ENCODE assay signal across 1 cellular context in genomic region chr2:27737676-27738348, GRCh38.
A peak's percentile ranks its signal among the peaks of the same experiment; 100 is the strongest.
TF ChIP-seq lines count a peak whose summit lies in the region.

No MANE protein-coding gene starts in this region.

TF ChIP-seq in HepG2, 621 proteins besides CTCF, POLR2A, EP300 and RAD21 (continued from another document and continues in another):
- no peak for TF ChIP-seq DZIP1 (CRISPR knock-in tag; IDR thresholded peaks at IDR 0.05)
- TF ChIP-seq BHLHE40 (IDR thresholded peaks at IDR 0.05; ENCODE audit: low read length), result no peak
- no peak for TF ChIP-seq ZNF878 (CRISPR knock-in tag; IDR thresholded peaks at IDR 0.05)
- no peak; the same call in 1 of the 2 replicates for TF ChIP-seq POGK (CRISPR knock-in tag; conservative IDR thresholded peaks at IDR 0.05)
- peak; percentile 26; the same call in 1 of the 2 replicates for TF ChIP-seq THRA (CRISPR knock-in tag; IDR thresholded peaks at IDR 0.05; ENCODE audit: borderline replicate concordance)
- no peak for TF ChIP-seq MIER2 (CRISPR knock-in tag; IDR thresholded peaks at IDR 0.05)
- TF ChIP-seq ZNF296 (CRISPR knock-in tag; conservative IDR thresholded peaks at IDR 0.05), result peak; percentile 21; the same call in 1 of the 2 replicates
- no peak for TF ChIP-seq MEIS1 (CRISPR knock-in tag; IDR thresholded peaks at IDR 0.05; ENCODE audit: borderline replicate concordance)
- no peak for TF ChIP-seq BCLAF1 (IDR thresholded peaks at IDR 0.05)
- no peak for TF ChIP-seq SP1 (IDR thresholded peaks at IDR 0.05)
- TF ChIP-seq SP1 (CRISPR knock-in tag; IDR thresholded peaks at IDR 0.05), result no peak; the same call in 1 of the 2 replicates
- no peak for TF ChIP-seq IRF9 (CRISPR knock-in tag; IDR thresholded peaks at IDR 0.05; ENCODE audit: borderline replicate concordance)
- no peak for TF ChIP-seq MAZ (IDR thresholded peaks at IDR 0.05; ENCODE audit: borderline replicate concordance, low read depth, low read length)
- TF ChIP-seq MAZ (CRISPR knock-in tag; IDR thresholded peaks at IDR 0.05; ENCODE audit: low read depth), result peak; percentile 63
- no peak for TF ChIP-seq HCFC1 (IDR thresholded peaks at IDR 0.05; ENCODE audit: low read depth, low read length)
- TF ChIP-seq ATF7 (IDR thresholded peaks at IDR 0.05), result peak; percentile 89
- TF ChIP-seq ATF7 (CRISPR knock-in tag; IDR thresholded peaks at IDR 0.05), result no peak
- no peak for TF ChIP-seq ZNF30 (CRISPR knock-in tag; IDR thresholded peaks at IDR 0.05)
- TF ChIP-seq ZSCAN30 (CRISPR knock-in tag; IDR thresholded peaks at IDR 0.05), result no peak
- TF ChIP-seq ZNF253 (CRISPR knock-in tag; IDR thresholded peaks at IDR 0.05; ENCODE audit: borderline replicate concordance), result no peak
- TF ChIP-seq ZNF672 (CRISPR knock-in tag; IDR thresholded peaks at IDR 0.05), result no peak
- TF ChIP-seq ZNF333 (CRISPR knock-in tag; IDR thresholded peaks at IDR 0.05; ENCODE audit: borderline replicate concordance), result no peak
- no peak; the same call in 1 of the 2 replicates for TF ChIP-seq HOXA5 (CRISPR knock-in tag; IDR thresholded peaks at IDR 0.05)
- no peak for TF ChIP-seq MAFK (conservative IDR thresholded peaks at IDR 0.05 in 1 of 2, IDR thresholded peaks at IDR 0.05 in 1 of 2; ENCODE audit: low read length in 2 of 2)
- peak; percentile 65; the same call in 1 of the 2 replicates for TF ChIP-seq ZNF574 (CRISPR knock-in tag; IDR thresholded peaks at IDR 0.05)
- no peak for TF ChIP-seq TRIM24 (CRISPR knock-in tag; IDR thresholded peaks at IDR 0.05)
- TF ChIP-seq CENPX (CRISPR knock-in tag; IDR thresholded peaks at IDR 0.05), result no peak
- TF ChIP-seq PCBP1 (IDR thresholded peaks at IDR 0.05; ENCODE audit: borderline replicate concordance, low read depth, low read length), result no peak
- no peak for TF ChIP-seq ZNF749 (CRISPR knock-in tag; IDR thresholded peaks at IDR 0.05; ENCODE audit: borderline replicate concordance)
- TF ChIP-seq HNRNPL (IDR thresholded peaks at IDR 0.05; ENCODE audit: low read depth, low read length), result peak; percentile 78
- no peak for TF ChIP-seq ZNF101 (CRISPR knock-in tag; IDR thresholded peaks at IDR 0.05; ENCODE audit: borderline replicate concordance, low read depth)
- no peak for TF ChIP-seq NFE2L2 (IDR thresholded peaks at IDR 0.05; ENCODE audit: low read length)
- no peak for TF ChIP-seq TOPORS (CRISPR knock-in tag; IDR thresholded peaks at IDR 0.05)
- TF ChIP-seq MED13 (CRISPR knock-in tag; IDR thresholded peaks at IDR 0.05), result no peak
- TF ChIP-seq ZNF710 (CRISPR knock-in tag; IDR thresholded peaks at IDR 0.05; ENCODE audit: borderline replicate concordance), result no peak
- no peak for TF ChIP-seq PHF5A (CRISPR knock-in tag; IDR thresholded peaks at IDR 0.05; ENCODE audit: low read depth, unreplicated experiment)
- no peak for TF ChIP-seq ZNF609 (CRISPR knock-in tag; IDR thresholded peaks at IDR 0.05; ENCODE audit: borderline replicate concordance)
- TF ChIP-seq SNAI1 (CRISPR knock-in tag; IDR thresholded peaks at IDR 0.05; ENCODE audit: borderline replicate concordance), result no peak
- TF ChIP-seq GATAD2A (CRISPR knock-in tag; IDR thresholded peaks at IDR 0.05), result peak; percentile 85
- no peak for TF ChIP-seq ZNF10 (CRISPR knock-in tag; IDR thresholded peaks at IDR 0.05; ENCODE audit: borderline replicate concordance, low read depth)
- TF ChIP-seq BRF2 (CRISPR knock-in tag; IDR thresholded peaks at IDR 0.05), result no peak
- TF ChIP-seq CBFB (CRISPR knock-in tag; IDR thresholded peaks at IDR 0.05), result no peak
- no peak for TF ChIP-seq TAF1 (CRISPR knock-in tag; IDR thresholded peaks at IDR 0.05)
- TF ChIP-seq ZNF207 (IDR thresholded peaks at IDR 0.05; ENCODE audit: borderline replicate concordance), result no peak
- no peak for TF ChIP-seq AHR (CRISPR knock-in tag; IDR thresholded peaks at IDR 0.05)
